ENCODE assay signal across 22 cellular contexts in genomic region chr9:33272061-33272460, GRCh38. TPM values are rescaled to one million over a fixed set of nuclear protein-coding genes. Genes with fewer than 3 reads are reported as not detected.
DNase-seq lines count a peak whose midpoint lies in the region; ATAC-seq and TF ChIP-seq lines count a peak whose summit lies in the region.
"Had no signal": no experiment of that assay in that cellular context is flagged by ENCODE, and none has a peak within 500 bp of the region (broad histone marks: within the 10 kb centered on the region; RNA-seq: fewer than 3 reads in every experiment).

No MANE protein-coding gene starts in this region.

- no peak for TF ChIP-seq RAD21 in SK-N-SH (IDR thresholded peaks at IDR 0.05; ENCODE audit: low read length)

- no peaks in the 10 kb centered on the region for H3K9me3 Mint-ChIP-seq in T-helper 2 cell treated with Interferon-gamma antibody and Interleukin-4, amounts not matched to agents 5 μg/mL and 100 μg/mL, for 36 hours
- no peaks in the 10 kb centered on the region for H3K9me3 Mint-ChIP-seq in dendritic cell treated with granulocyte-macrophage colony-stimulating factor and Interleukin-4, amounts not matched to agents 40 ng/mL and 50 ng/mL, for 4 days
- H3K9me3 Mint-ChIP-seq: activated naive CD4-positive, alpha-beta T cell treated with anti-CD3 and anti-CD28 coated beads, Interleukin-2, amount 10 ng/mL, durations not matched to agents 7 days and 5 days had no signal

- ATAC-seq in HG03342 (IDR thresholded peaks at IDR 0.05; ENCODE audit: unreplicated experiment) = no peak

- no peak overlapping the region for H3K4me3 Mint-ChIP-seq in T-helper 2 cell treated with Interferon-gamma antibody and Interleukin-4, amounts not matched to agents 5 μg/mL and 100 μg/mL, for 36 hours
- peak overlapping the region; percentile 17 for H3K4me3 Mint-ChIP-seq in dendritic cell treated with granulocyte-macrophage colony-stimulating factor and Interleukin-4, amounts not matched to agents 40 ng/mL and 50 ng/mL, for 4 days
- H3K4me3 Mint-ChIP-seq: activated naive CD4-positive, alpha-beta T cell treated with anti-CD3 and anti-CD28 coated beads, Interleukin-2, amount 10 ng/mL, durations not matched to agents 7 days and 5 days had no signal

- no peaks in the 10 kb centered on the region for H3K9me2 ChIP-seq in SK-N-SH

- no peak overlapping the region for H3K9ac ChIP-seq in SK-N-SH

- no peaks in the 10 kb centered on the region for H3K27me3 Mint-ChIP-seq in T-helper 2 cell treated with Interferon-gamma antibody and Interleukin-4, amounts not matched to agents 5 μg/mL and 100 μg/mL, for 36 hours (ENCODE audit: low read depth)
- no peaks in the 10 kb centered on the region for H3K27me3 Mint-ChIP-seq in dendritic cell treated with granulocyte-macrophage colony-stimulating factor and Interleukin-4, amounts not matched to agents 40 ng/mL and 50 ng/mL, for 4 days
- H3K27me3 Mint-ChIP-seq: activated naive CD4-positive, alpha-beta T cell treated with anti-CD3 and anti-CD28 coated beads, Interleukin-2, amount 10 ng/mL, durations not matched to agents 7 days and 5 days had no signal

- no peak overlapping the region for H2AFZ ChIP-seq in SK-N-SH (ENCODE audit: low read depth)

- H3K4me3 ChIP-seq in prostate gland (no peak overlapping the region), SK-N-SH (ENCODE audit: low read depth in 2 of 2, low read length in 1 of 2) (no peak overlapping the region), dorsolateral prefrontal cortex (no peak overlapping the region)
- H3K4me3 ChIP-seq: right atrium auricular region had no signal

- no peak for TF ChIP-seq EP300 in SK-N-SH (IDR thresholded peaks at IDR 0.05; ENCODE audit: borderline replicate concordance in 1 of 2, low read depth in 1 of 2, low read length in 1 of 2)

- TF ChIP-seq POLR2A in prostate gland (IDR thresholded peaks at IDR 0.05) = no peak

- POLR2A ChIA-PET in SK-N-SH (lab: Yijun Ruan, JAX) = no interaction called here

- H3K4me2 ChIP-seq in SK-N-SH = no peak overlapping the region

- 100% methylated on average over 1 of the region's 1 CpG for WGBS in prostate gland
- WGBS in SK-N-SH (ENCODE audit: low lambda C conversion rate) = 100% methylated on average over 1 of the region's 1 CpG

- peaks cover 57% of the 10 kb centered on the region for H3K36me3 Mint-ChIP-seq in T-helper 2 cell treated with Interferon-gamma antibody and Interleukin-4, amounts not matched to agents 5 μg/mL and 100 μg/mL, for 36 hours (ENCODE audit: low read depth)
- H3K36me3 Mint-ChIP-seq in dendritic cell treated with granulocyte-macrophage colony-stimulating factor and Interleukin-4, amounts not matched to agents 40 ng/mL and 50 ng/mL, for 4 days (ENCODE audit: low read depth) = peaks cover 89% of the 10 kb centered on the region

- peaks cover 21% of the 10 kb centered on the region for H3K4me1 Mint-ChIP-seq in T-helper 2 cell treated with Interferon-gamma antibody and Interleukin-4, amounts not matched to agents 5 μg/mL and 100 μg/mL, for 36 hours (ENCODE audit: low read depth)
- H3K4me1 Mint-ChIP-seq in dendritic cell treated with granulocyte-macrophage colony-stimulating factor and Interleukin-4, amounts not matched to agents 40 ng/mL and 50 ng/mL, for 4 days (ENCODE audit: low read depth) = peaks cover 7% of the 10 kb centered on the region

- no peak for DNase-seq in T-helper 2 cell treated with Interferon-gamma antibody and Interleukin-4, amounts not matched to agents 5 μg/mL and 100 μg/mL, for 36 hours (ENCODE audit: low spot score)
- no peak for DNase-seq in T-helper 2 cell
- DNase-seq in LoVo (ENCODE audit: low spot score) = peak; percentile 81
- DNase-seq in prostate gland (ENCODE audit: low spot score) = peak; percentile 21
- DNase-seq in SK-N-SH = no peak
- DNase-seq in dorsolateral prefrontal cortex = no peak
- DNase-seq: activated CD4-positive, alpha-beta T cell treated with anti-CD3 and anti-CD28 coated beads, Interleukin-2, amount 50 U/mL, for 4 hours; activated naive CD4-positive, alpha-beta T cell treated with anti-CD3 and anti-CD28 coated beads, Interleukin-2, amount 10 ng/mL, durations not matched to agents 7 days and 5 days; BE2C; NCI-H1417; NCI-H526; stimulated activated CD8-positive, alpha-beta memory T cell treated with anti-CD3 and anti-CD28 coated beads, Interleukin-4, amount 100 ng/mL, for 48 hours had no signal

- no peaks in the 10 kb centered on the region for H3K9me3 ChIP-seq in prostate gland
- H3K9me3 ChIP-seq in SK-N-SH = no peaks in the 10 kb centered on the region
- H3K9me3 ChIP-seq: BE2C, neutrophil, right atrium auricular region had no signal

- CTCF ChIA-PET in SK-N-SH (lab: Yijun Ruan, JAX) = interaction anchor here (1.2 to 1.5 kb wide), 2 partner anchors 9 to 15 kb away, joined by 3 to 6 read pairs; no protein-coding TSS in a partner anchor

- H3K36me3 ChIP-seq in prostate gland = peaks cover 0 to 13% of the 10 kb centered on the region in 2 donors
- H3K36me3 ChIP-seq in SK-N-SH (replicated peaks in 1 of 2; ENCODE audit: control insufficient read depth in 1 of 2, insufficient read depth in 2 of 2, low read length in 1 of 2) = peaks cover 77 to 83% of the 10 kb centered on the region in 2 experiments

- no peak for TF ChIP-seq CTCF in prostate gland (IDR thresholded peaks at IDR 0.05)
- no peak for TF ChIP-seq CTCF in SK-N-SH (IDR thresholded peaks at IDR 0.05)
- TF ChIP-seq CTCF in dorsolateral prefrontal cortex (IDR thresholded peaks at IDR 0.05 in 54 of 56, conservative IDR thresholded peaks at IDR 0.05 in 2 of 56; ENCODE audit: low read depth in 1 of 56, partially characterized antibody in 56 of 56) = no peak

- peaks cover 28% of the 10 kb centered on the region for H3K79me2 ChIP-seq in SK-N-SH (ENCODE audit: insufficient read depth)

- peaks cover 18% of the 10 kb centered on the region for H3F3A ChIP-seq in SK-N-SH (replicated peaks; ENCODE audit: insufficient read depth)

- H3K27ac ChIP-seq in prostate gland (peak overlapping the region in 1 of 2 donors; percentile 64), SK-N-SH (ENCODE audit: low read depth in 2 of 2, low read length in 1 of 2) (no peak overlapping the region), dorsolateral prefrontal cortex (no peak overlapping the region)
- H3K27ac ChIP-seq: neutrophil, right atrium auricular region had no signal

- H4K20me1 ChIP-seq in SK-N-SH (ENCODE audit: insufficient read depth) = no peaks in the 10 kb centered on the region

- intact Hi-C loops in dendritic cell treated with granulocyte-macrophage colony-stimulating factor and Interleukin-4, amounts not matched to agents 40 ng/mL and 50 ng/mL, for 4 days (cut with micrococcal nuclease) = no loop called here
- intact Hi-C loops in prostate gland (cut with DNase I) (no loop called here), dorsolateral prefrontal cortex (cut with DNase I) (no loop called here)

- H3K27me3 ChIP-seq in prostate gland (replicated peaks; ENCODE audit: insufficient read depth) (no peaks in the 10 kb centered on the region), SK-N-SH (ENCODE audit: insufficient read depth) (no peaks in the 10 kb centered on the region), dorsolateral prefrontal cortex (no peaks in the 10 kb centered on the region)
- H3K27me3 ChIP-seq: BE2C, neutrophil, right atrium auricular region had no signal

- H3K4me1 ChIP-seq in prostate gland (replicated peaks) (no peaks in the 10 kb centered on the region), SK-N-SH (ENCODE audit: control insufficient read depth in 1 of 2, insufficient read depth in 2 of 2, low read depth in 1 of 2, low read length in 1 of 2) (no peaks in the 10 kb centered on the region)
- H3K4me1 ChIP-seq: BE2C, right atrium auricular region had no signal

- H3K27ac Mint-ChIP-seq in T-helper 2 cell treated with Interferon-gamma antibody and Interleukin-4, amounts not matched to agents 5 μg/mL and 100 μg/mL, for 36 hours = peak overlapping the region; percentile 44
- H3K27ac Mint-ChIP-seq in dendritic cell treated with granulocyte-macrophage colony-stimulating factor and Interleukin-4, amounts not matched to agents 40 ng/mL and 50 ng/mL, for 4 days = peak overlapping the region; percentile 18
- H3K27ac Mint-ChIP-seq: activated naive CD4-positive, alpha-beta T cell treated with anti-CD3 and anti-CD28 coated beads, Interleukin-2, amount 10 ng/mL, durations not matched to agents 7 days and 5 days had no signal

TF ChIP-seq in SK-N-SH, 30 proteins besides CTCF, POLR2A, EP300 and RAD21:
- no peak for TF ChIP-seq IRF3 (IDR thresholded peaks at IDR 0.05; ENCODE audit: low read depth, low read length)

RNA-seq across cellular contexts. Expression of gene CHMP5, which starts 7.2 kb away (rescaled TPM):
- total RNA-seq in prostate gland (10 to 100 TPM; 48.8 to 84.2 TPM), dorsolateral prefrontal cortex (10 to 100 TPM; 41.0 to 98.2 (median 72.4) TPM)
- 88.3 and 112 TPM in 2 replicates for polyA plus RNA-seq in SK-N-SH (2012; rRNA removed)
- 142 and 205 TPM in 2 replicates for polyA plus RNA-seq in SK-N-SH (2012; cell fraction: cytosol; rRNA removed)
- polyA plus RNA-seq in SK-N-SH (2012; cell fraction: nucleus; rRNA removed) = 32.2 and 59.9 TPM in 2 replicates

RNA-seq across cellular contexts. Expression of gene BAG1, which starts 7.6 kb away (rescaled TPM):
- total RNA-seq in prostate gland (100 to 1,000 TPM in 1 of 2 donors, 10 to 100 TPM in 1; 94.9 to 112 TPM), dorsolateral prefrontal cortex (100 to 1,000 TPM in 9 of 120 experiments, 10 to 100 TPM in 111; 49.1 to 127 (median 80.7) TPM)
- polyA plus RNA-seq in SK-N-SH (2012; rRNA removed) = 40.0 and 49.9 TPM in 2 replicates
- polyA plus RNA-seq in SK-N-SH (2012; cell fraction: cytosol; rRNA removed) = 53.2 and 62.9 TPM in 2 replicates
- 21.4 and 31.7 TPM in 2 replicates for polyA plus RNA-seq in SK-N-SH (2012; cell fraction: nucleus; rRNA removed)

RNA-seq across cellular contexts. Expression of gene NFX1, which starts 18.3 kb away (rescaled TPM):
- total RNA-seq in prostate gland (10 to 100 TPM; 30.8 to 39.5 TPM), dorsolateral prefrontal cortex (10 to 100 TPM; 33.6 to 54.0 (median 43.9) TPM)
- 19.6 and 27.6 TPM in 2 replicates for polyA plus RNA-seq in SK-N-SH (2012; rRNA removed)
- 17.3 and 18.6 TPM in 2 replicates for polyA plus RNA-seq in SK-N-SH (2012; cell fraction: cytosol; rRNA removed)
- polyA plus RNA-seq in SK-N-SH (2012; cell fraction: nucleus; rRNA removed) = 30.8 and 45.4 TPM in 2 replicates

RNA-seq across cellular contexts. Expression of gene SPINK4, which starts 32.1 kb away (rescaled TPM):
- not detected for total RNA-seq in prostate gland
- not detected in 2 replicates for polyA plus RNA-seq in SK-N-SH (2012; rRNA removed)
- 0.14 and 0.16 TPM in 2 replicates for polyA plus RNA-seq in SK-N-SH (2012; cell fraction: cytosol; rRNA removed)
- not detected in 2 replicates for polyA plus RNA-seq in SK-N-SH (2012; cell fraction: nucleus; rRNA removed)
- total RNA-seq in dorsolateral prefrontal cortex = not detected
- total RNA-seq: A172, chondrocyte, lower leg skin, mononuclear cell, right atrium auricular region, subcutaneous adipose tissue, urinary bladder had no signal

Comparison
In these comparisons a context has a peak if more than half of its experiments do, and no peak if none do; other contexts are left out.
1. DNase-seq: peak in LoVo (single experiment) and prostate gland (single experiment); none in T-helper 2 cell treated with Interferon-gamma antibody and Interleukin-4, amounts not matched to agents 5 μg/mL and 100 μg/mL, for 36 hours (single experiment), T-helper 2 cell (0 of 5), SK-N-SH (single experiment) and dorsolateral prefrontal cortex (0 of 10).